ENCODE assay signal across 14 cellular contexts in the genomic region with DNA sequence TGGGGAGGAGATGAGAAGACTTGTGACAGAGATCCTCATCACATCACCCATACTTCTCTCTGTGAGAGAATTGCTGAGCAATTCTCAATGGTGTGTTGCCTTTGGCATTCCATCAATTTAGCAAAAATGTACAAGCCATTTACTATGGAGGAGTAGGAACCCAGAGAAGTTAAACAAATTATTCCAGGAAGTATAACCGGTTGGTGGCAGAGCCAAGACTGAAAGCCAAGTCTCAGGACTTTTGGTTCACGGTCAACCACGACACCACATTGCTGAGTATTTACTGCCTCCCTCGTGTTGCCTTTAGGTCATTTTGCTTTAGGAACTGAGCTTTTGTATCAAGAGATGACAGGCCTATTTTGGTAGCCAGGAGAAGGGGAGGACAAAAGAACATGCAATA.
"Had no signal": no experiment of that assay in that cellular context is flagged by ENCODE, and none has a peak within 500 bp of the region (broad histone marks: within the 10 kb centered on the region; RNA-seq: fewer than 3 reads in every experiment).

No MANE protein-coding gene starts in this region.

- H3K27me3 ChIP-seq: heart right ventricle, neutrophil, stomach had no signal

- DNase-seq: cerebellar nuclear complex; erythroblast; heart right ventricle; hypothalamus; mammary epithelial cell; naive thymus-derived CD4-positive, alpha-beta T cell; nephron progenitor cell; small intestine; stimulated activated CD4-positive, alpha-beta T cell treated with anti-CD3 and anti-CD28 coated beads, Interleukin-12 subunit alpha, Interleukin-12 subunit beta, amount 100 ng/mL, for 4 hours; stimulated activated naive CD4-positive, alpha-beta T cell; stomach; substantia nigra; trophoblast cell had no signal

- H3K27ac ChIP-seq: heart right ventricle, neutrophil, stomach had no signal

- H3K4me3 ChIP-seq: heart right ventricle, stomach had no signal

- H3K36me3 ChIP-seq: heart right ventricle, neutrophil, stomach had no signal

- H3K4me1 ChIP-seq: heart right ventricle, stomach had no signal

- H3K9me3 ChIP-seq: heart right ventricle, neutrophil, stomach had no signal
